Comparison of ENCODE assay signal across 1 cellular context in genomic region chr3:153160451-153161137, GRCh38.
A peak's percentile ranks its signal among the peaks of the same experiment; 100 is the strongest.
TF ChIP-seq lines count a peak whose summit lies in the region.

No MANE protein-coding gene starts in this region.

TF ChIP-seq in HEK293, 187 proteins besides CTCF, POLR2A, EP300 and RAD21 (continued from another document):
- TF ChIP-seq ZNF148 (tag by site-specific recombination; IDR thresholded peaks at IDR 0.05; ENCODE audit: borderline replicate concordance) (no peak), GLI4 (tag by site-specific recombination; IDR thresholded peaks at IDR 0.05) (0 out of 2 replicates have a peak, but pooled peaks have one; percentile 24), ZBTB10 (tag by site-specific recombination; IDR thresholded peaks at IDR 0.05) (peak; percentile 72), ZNF416 (tag by site-specific recombination; IDR thresholded peaks at IDR 0.05) (no peak), ZNF362 (tag by site-specific recombination; IDR thresholded peaks at IDR 0.05) (peak; percentile 95), HOXA7 (CRISPR knock-in tag; IDR thresholded peaks at IDR 0.05; ENCODE audit: borderline replicate concordance) (no peak), PRDM6 (tag by site-specific recombination; IDR thresholded peaks at IDR 0.05) (peak; percentile 62), SP7 (tag by site-specific recombination; IDR thresholded peaks at IDR 0.05) (peak; percentile 85), ZNF843 (tag by site-specific recombination; IDR thresholded peaks at IDR 0.05) (peak; percentile 67; the same call in 1 of the 2 replicates), ZNF600 (tag by site-specific recombination; IDR thresholded peaks at IDR 0.05) (peak; percentile 85; the same call in 1 of the 2 replicates), HIC1 (tag by site-specific recombination; IDR thresholded peaks at IDR 0.05) (peak; percentile 86), PRDM1 (tag by site-specific recombination; IDR thresholded peaks at IDR 0.05) (0 out of 2 replicates have a peak, but pooled peaks have one; percentile 11), ZBTB20 (tag by site-specific recombination; IDR thresholded peaks at IDR 0.05) (peak; percentile 80; the same call in 1 of the 2 replicates), ZNF354C (tag by site-specific recombination; IDR thresholded peaks at IDR 0.05; ENCODE audit: borderline replicate concordance, low read depth) (no peak), ZNF561 (tag by site-specific recombination; IDR thresholded peaks at IDR 0.05; ENCODE audit: borderline replicate concordance) (0 out of 2 replicates have a peak, but pooled peaks have one; percentile 59), ZNF174 (tag by site-specific recombination; IDR thresholded peaks at IDR 0.05) (no peak), ZNF692 (tag by site-specific recombination; IDR thresholded peaks at IDR 0.05) (peak; percentile 45; the same call in 1 of the 2 replicates), ZNF792 (tag by site-specific recombination; IDR thresholded peaks at IDR 0.05) (0 out of 2 replicates have a peak, but pooled peaks have one; percentile 48)
TF ChIP-seq in HEK293: peak in this region for 39.
